In genomic region chr13:48570225-48570828, GRCh38 we compare ENCODE assay signal across 11 cellular contexts. TPM values are rescaled to one million over a fixed set of nuclear protein-coding genes. Genes with fewer than 3 reads are reported as not detected.
DNase-seq lines count a peak whose midpoint lies in the region; ATAC-seq and TF ChIP-seq lines count a peak whose summit lies in the region.
"Had no signal": no experiment of that assay in that cellular context is flagged by ENCODE, and none has a peak within 500 bp of the region (broad histone marks: within the 10 kb centered on the region; RNA-seq: fewer than 3 reads in every experiment).

No MANE protein-coding gene starts in this region.

- DNase-seq in Ammon's horn (ENCODE audit: low spot score) = peak; percentile 56
- peak; percentile 28 for DNase-seq in MV-4-11 (lab: John Stamatoyannopoulos, UW)
- DNase-seq in esophagus muscularis mucosa (ENCODE audit: extremely low spot score) = peak; percentile 50
- no peak for DNase-seq in neural progenitor cell (ENCODE audit: low spot score)
- no peak for DNase-seq in progenitor cell of endocrine pancreas (ENCODE audit: low spot score, unreplicated experiment)
- no peak for DNase-seq in stimulated activated naive B cell treated with anti-CD40 and anti-IgM and Interleukin-4, amounts not matched to agents 10 μg/mL and 1 μg/mL and 100 μg/mL, for 72 hours
- no peak for DNase-seq in NCI-H524 treated with DMSO at 0.1 percent for 48 hours (lab: John Stamatoyannopoulos, UW)
- DNase-seq: activated T-cell treated with anti-CD3 and anti-CD28 coated beads for 4 hours, NCI-H1930 had no signal

- H3K27me3 ChIP-seq in esophagus muscularis mucosa (no peaks in the 10 kb centered on the region), neural progenitor cell (no peaks in the 10 kb centered on the region)
- H3K27me3 ChIP-seq: SJSA1 had no signal

- H3K4me1 Mint-ChIP-seq in neural progenitor cell (peaks cover 29% of the 10 kb centered on the region), progenitor cell of endocrine pancreas (ENCODE audit: low read depth) (peaks cover 2% of the 10 kb centered on the region)
- H3K4me1 Mint-ChIP-seq in stimulated activated naive B cell treated with anti-CD40 and anti-IgM and Interleukin-4, amounts not matched to agents 10 μg/mL and 1 μg/mL and 100 μg/mL, for 72 hours = peaks cover 11 to 22% of the 10 kb centered on the region in 2 donors

- H2AFZ ChIP-seq in neural progenitor cell (replicated peaks) = peak overlapping the region; percentile 56

- TF ChIP-seq EP300 in esophagus muscularis mucosa (IDR thresholded peaks at IDR 0.05) = no peak

- H3K36me3 ChIP-seq in esophagus muscularis mucosa (no peaks in the 10 kb centered on the region), neural progenitor cell (no peaks in the 10 kb centered on the region)
- H3K36me3 ChIP-seq: SJSA1 had no signal

- H3K27me3 Mint-ChIP-seq in neural progenitor cell (ENCODE audit: insufficient read depth, low read depth) (no peaks in the 10 kb centered on the region), progenitor cell of endocrine pancreas (no peaks in the 10 kb centered on the region)
- peaks cover 58 to 77% of the 10 kb centered on the region in 2 donors for H3K27me3 Mint-ChIP-seq in stimulated activated naive B cell treated with anti-CD40 and anti-IgM and Interleukin-4, amounts not matched to agents 10 μg/mL and 1 μg/mL and 100 μg/mL, for 72 hours

- no peak for TF ChIP-seq POLR2A in esophagus muscularis mucosa (IDR thresholded peaks at IDR 0.05; ENCODE audit: low read depth)

- H3K27ac ChIP-seq in esophagus muscularis mucosa (replicated peaks in 1 of 4) = peak overlapping the region; percentile 71 to 84 (median 78)
- H3K27ac ChIP-seq in neural progenitor cell = no peak overlapping the region
- H3K27ac ChIP-seq: SJSA1 had no signal

- H4K20me1 ChIP-seq in neural progenitor cell (ENCODE audit: low read depth) = no peaks in the 10 kb centered on the region

- ATAC-seq in GM19324 (IDR thresholded peaks at IDR 0.05; ENCODE audit: low FRiP score, unreplicated experiment) = no peak
- ATAC-seq in stimulated activated naive B cell treated with anti-CD40 and anti-IgM and Interleukin-4, amounts not matched to agents 10 μg/mL and 1 μg/mL and 100 μg/mL, for 72 hours (replicated peaks) = no peak

- no peak overlapping the region for H3K9ac ChIP-seq in neural progenitor cell

- H3K79me2 ChIP-seq in neural progenitor cell (ENCODE audit: low read depth) = no peaks in the 10 kb centered on the region

- intact Hi-C loops in esophagus muscularis mucosa (cut with DNase I) = no loop called here

- H3K36me3 Mint-ChIP-seq in neural progenitor cell (no peaks in the 10 kb centered on the region), progenitor cell of endocrine pancreas (ENCODE audit: insufficient read depth) (no peaks in the 10 kb centered on the region)
- no peaks in the 10 kb centered on the region for H3K36me3 Mint-ChIP-seq in stimulated activated naive B cell treated with anti-CD40 and anti-IgM and Interleukin-4, amounts not matched to agents 10 μg/mL and 1 μg/mL and 100 μg/mL, for 72 hours

- 92% methylated on average over 8 of the region's 8 CpGs for WGBS in esophagus muscularis mucosa

- no peak overlapping the region for H3K4me3 Mint-ChIP-seq in neural progenitor cell
- no peak overlapping the region for H3K4me3 Mint-ChIP-seq in progenitor cell of endocrine pancreas (ENCODE audit: low read depth)
- H3K4me3 Mint-ChIP-seq in stimulated activated naive B cell treated with anti-CD40 and anti-IgM and Interleukin-4, amounts not matched to agents 10 μg/mL and 1 μg/mL and 100 μg/mL, for 72 hours = no peak overlapping the region

- H3K9me3 Mint-ChIP-seq in neural progenitor cell (no peaks in the 10 kb centered on the region), progenitor cell of endocrine pancreas (ENCODE audit: low read depth) (no peaks in the 10 kb centered on the region)
- peaks cover 0 to 2% of the 10 kb centered on the region in 2 donors for H3K9me3 Mint-ChIP-seq in stimulated activated naive B cell treated with anti-CD40 and anti-IgM and Interleukin-4, amounts not matched to agents 10 μg/mL and 1 μg/mL and 100 μg/mL, for 72 hours

- H3K9me3 ChIP-seq in esophagus muscularis mucosa (no peaks in the 10 kb centered on the region), neural progenitor cell (ENCODE audit: low read depth) (no peaks in the 10 kb centered on the region)
- H3K9me3 ChIP-seq: SJSA1 had no signal

- peak overlapping the region; percentile 3 for H3K27ac Mint-ChIP-seq in neural progenitor cell
- no peak overlapping the region for H3K27ac Mint-ChIP-seq in progenitor cell of endocrine pancreas
- no peak overlapping the region for H3K27ac Mint-ChIP-seq in stimulated activated naive B cell treated with anti-CD40 and anti-IgM and Interleukin-4, amounts not matched to agents 10 μg/mL and 1 μg/mL and 100 μg/mL, for 72 hours

- no peak overlapping the region for H3K4me3 ChIP-seq in esophagus muscularis mucosa
- no peak overlapping the region for H3K4me3 ChIP-seq in neural progenitor cell
- H3K4me3 ChIP-seq: SJSA1 had no signal

- no peak overlapping the region for H3K4me2 ChIP-seq in neural progenitor cell

- TF ChIP-seq CTCF in esophagus muscularis mucosa (IDR thresholded peaks at IDR 0.05) = no peak
- no peak for TF ChIP-seq CTCF in neural progenitor cell (IDR thresholded peaks at IDR 0.05)
- no peak for TF ChIP-seq CTCF in progenitor cell of endocrine pancreas (IDR thresholded peaks at IDR 0.05; ENCODE audit: unreplicated experiment)

- H3K4me1 ChIP-seq in esophagus muscularis mucosa (peaks cover 28 to 69% (median 65%) of the 10 kb centered on the region in 4 donors), neural progenitor cell (peaks cover 19% of the 10 kb centered on the region)

- H3F3A ChIP-seq in neural progenitor cell (ENCODE audit: low read depth) = no peaks in the 10 kb centered on the region

RNA-seq across cellular contexts. Expression of gene RCBTB2, which starts 37.4 kb away (rescaled TPM):
- total RNA-seq in esophagus muscularis mucosa = 10 to 100 TPM; 10.1 to 14.5 (median 11.0) TPM
- 34.8 and 38.4 TPM in 2 replicates for total RNA-seq in neural progenitor cell (ENCODE audit: low replicate concordance)
- 18.2 and 18.9 TPM in 2 replicates for total RNA-seq in progenitor cell of endocrine pancreas

Comparison
In these comparisons a context has a peak if more than half of its experiments do, and no peak if none do; other contexts are left out.
1. DNase-seq: peak in Ammon's horn (single experiment), MV-4-11 (single experiment) and esophagus muscularis mucosa (single experiment); none in neural progenitor cell (single experiment), progenitor cell of endocrine pancreas (single experiment), stimulated activated naive B cell treated with anti-CD40 and anti-IgM and Interleukin-4, amounts not matched to agents 10 μg/mL and 1 μg/mL and 100 μg/mL, for 72 hours (single experiment) and NCI-H524 treated with DMSO at 0.1 percent for 48 hours (single experiment).